27 cellular contexts compared by ENCODE assay signal in genomic region chr7:133741703-133742102, GRCh38.
"Had no signal": no experiment of that assay in that cellular context is flagged by ENCODE, and none has a peak within 500 bp of the region (broad histone marks: within the 10 kb centered on the region; RNA-seq: fewer than 3 reads in every experiment).

No MANE protein-coding gene starts in this region.

- ATAC-seq: effector memory CD8-positive, alpha-beta T cell; esophagus mucosa; gastrocnemius medialis; heart right ventricle; left cardiac atrium; left lung; left ventricle myocardium superior; lower lobe of right lung; mucosa of descending colon; naive thymus-derived CD8-positive, alpha-beta T cell had no signal

- H3K27me3 ChIP-seq: esophagus squamous epithelium, gastrocnemius medialis, heart right ventricle, left lung had no signal

- H3K27ac ChIP-seq: epithelial cell of prostate, esophagus squamous epithelium, gastrocnemius medialis, heart right ventricle, left lung, lower lobe of right lung had no signal

- H3K4me3 Mint-ChIP-seq: dendritic cell treated with granulocyte-macrophage colony-stimulating factor and Interleukin-4, amounts not matched to agents 40 ng/mL and 50 ng/mL, for 4 days; effector memory CD8-positive, alpha-beta T cell; endodermal cell; mesothelial cell of epicardium; naive B cell; naive thymus-derived CD8-positive, alpha-beta T cell had no signal

- H3K4me3 ChIP-seq: esophagus squamous epithelium, gastrocnemius medialis, heart right ventricle, left lung, lower lobe of right lung, mucosa of descending colon had no signal

- H3K9me3 ChIP-seq: esophagus squamous epithelium, gastrocnemius medialis, heart right ventricle, left lung, lower lobe of right lung, mucosa of descending colon had no signal

- H3K4me1 ChIP-seq: esophagus squamous epithelium, heart right ventricle, left lung, lower lobe of right lung had no signal

- H3K27me3 Mint-ChIP-seq: dendritic cell treated with granulocyte-macrophage colony-stimulating factor and Interleukin-4, amounts not matched to agents 40 ng/mL and 50 ng/mL, for 4 days; effector memory CD8-positive, alpha-beta T cell; naive B cell; naive thymus-derived CD8-positive, alpha-beta T cell had no signal

- FAIRE-seq: endometrium, keratinocyte had no signal

- H3K36me3 ChIP-seq: esophagus squamous epithelium, gastrocnemius medialis, heart right ventricle, left lung, lower lobe of right lung had no signal

- H3K36me3 Mint-ChIP-seq: mesothelial cell of epicardium; naive B cell; naive thymus-derived CD8-positive, alpha-beta T cell had no signal

- DNase-seq: cortex of kidney; effector CD8-positive, alpha-beta T cell; effector memory CD8-positive, alpha-beta T cell; endodermal cell; erythroblast; esophagus squamous epithelium; foreskin fibroblast; foreskin melanocyte; gastrocnemius medialis; glutamatergic neuron; head of caudate nucleus; heart right ventricle; hippocampal formation; left cardiac atrium; left lung; left ventricle myocardium superior; lower lobe of right lung; mesenchymal stem cell; mucosa of descending colon; naive B cell; naive thymus-derived CD8-positive, alpha-beta T cell had no signal

- H3K27ac Mint-ChIP-seq: dendritic cell treated with granulocyte-macrophage colony-stimulating factor and Interleukin-4, amounts not matched to agents 40 ng/mL and 50 ng/mL, for 4 days; endodermal cell; mesothelial cell of epicardium; naive B cell had no signal
